8 cellular contexts compared by ENCODE assay signal in genomic region chr19:860481-861098, GRCh38. TPM values are rescaled to one million over a fixed set of nuclear protein-coding genes. Genes with fewer than 3 reads are reported as not detected.
A peak's percentile ranks its signal among the peaks of the same experiment; 100 is the strongest.
DNase-seq lines count a peak whose midpoint lies in the region; ATAC-seq and TF ChIP-seq lines count a peak whose summit lies in the region.

No MANE protein-coding gene starts in this region.

- no peaks in the 10 kb centered on the region for H3K9me1 ChIP-seq in IMR-90 (ENCODE audit: insufficient read depth, low read length)

- no peak overlapping the region for H3K18ac ChIP-seq in IMR-90 (ENCODE audit: low read depth, low read length)

- intact Hi-C loops in IMR-90 (cut with micrococcal nuclease): loop anchor here (10.0 kb wide), 1 partner anchor 196 kb away; the partner anchor contains the start of gene RNF126

- 7% methylated on average over 56 of the region's 76 CpGs; no CpG with 5 or more reads in 1 of the 2 experiments for WGBS in IMR-90 (ENCODE audit: extremely low coverage in 2 of 2, insufficient read length in 1 of 2), 2 experiments

- H3K9ac ChIP-seq in IMR-90 (ENCODE audit: low read depth, low read length): no peak overlapping the region

- peak; percentile 82 for ATAC-seq in IMR-90 (ENCODE audit: low read depth)
- ATAC-seq in left lobe of liver: peak; percentile 41
- no peak for ATAC-seq in GM18907 (IDR thresholded peaks at IDR 0.05; ENCODE audit: unreplicated experiment)
- no peak for ATAC-seq in GM18511 (IDR thresholded peaks at IDR 0.05; ENCODE audit: unreplicated experiment)

- H3K56ac ChIP-seq in IMR-90 (ENCODE audit: extremely low read depth, insufficient read depth, low read length): no peak overlapping the region

- no peaks in the 10 kb centered on the region for H3K27me3 ChIP-seq in IMR-90 (ENCODE audit: control insufficient read depth, insufficient read depth, low read length)

- H3K79me1 ChIP-seq in IMR-90 (ENCODE audit: low read depth in 1 of 2, low read length in 2 of 2): no peaks in the 10 kb centered on the region

- H4K5ac ChIP-seq in IMR-90 (ENCODE audit: low read depth, low read length): no peak overlapping the region

- H4K91ac ChIP-seq in IMR-90 (ENCODE audit: insufficient read depth, low read depth, low read length): no peak overlapping the region

- POLR2A ChIA-PET in IMR-90 (lab: Charles Lee; ENCODE audit: unreplicated experiment): no interaction called here

- peak overlapping the region; percentile 89 for H2AFZ ChIP-seq in IMR-90 (replicated peaks; ENCODE audit: low read length, poor library complexity)

- no peaks in the 10 kb centered on the region for H3K36me3 ChIP-seq in IMR-90 (ENCODE audit: control insufficient read depth, insufficient read depth, low read length)

- H4K8ac ChIP-seq in IMR-90 (ENCODE audit: low read depth in 2 of 2, low read length in 2 of 2): no peak overlapping the region; a peak in 1 of 4 replicates

- dilution Hi-C loops in IMR-90 (cut with HindIII; ENCODE audit: low sequenced_read_pairs, unreplicated experiment): no loop called here

- no peak overlapping the region for H3K4ac ChIP-seq in IMR-90 (ENCODE audit: low read depth, low read length)

- no TSS peak for BruUV-seq in IMR-90 (replicated peaks; lab: Mats Ljungman, UMichigan)

- no peak overlapping the region for H3K27ac ChIP-seq in IMR-90 (ENCODE audit: insufficient read depth, low read length)

- H3K4me2 ChIP-seq in IMR-90 (ENCODE audit: low read depth, low read length): peak overlapping the region; percentile 56; the same call in 1 of the 2 replicates

- in situ Hi-C loops in IMR-90 (cut with MboI; ENCODE audit: low sequenced_read_pairs): no loop called here

- TF ChIP-seq RAD21 in IMR-90 (IDR thresholded peaks at IDR 0.05; ENCODE audit: low read length): no peak

- TF ChIP-seq CTCF in IMR-90 (conservative IDR thresholded peaks at IDR 0.05; ENCODE audit: low read depth, low read length) (peak; percentile 21; the same call in 1 of the 2 replicates), cardiac fibroblast (IDR thresholded peaks at IDR 0.05; ENCODE audit: low read depth, low read length) (no peak)

- no peak overlapping the region for H3K14ac ChIP-seq in IMR-90 (replicated peaks; ENCODE audit: low read depth, low read length)

- no peak overlapping the region for H2AK5ac ChIP-seq in IMR-90 (ENCODE audit: low read depth, low read length)

- no peak overlapping the region for H2BK15ac ChIP-seq in IMR-90 (ENCODE audit: low read depth, low read length)

- no peaks in the 10 kb centered on the region for H3K9me3 ChIP-seq in IMR-90 (ENCODE audit: control insufficient read depth, insufficient read depth, low read length)

- no peak overlapping the region for H2BK5ac ChIP-seq in IMR-90 (ENCODE audit: low read depth, low read length, poor library complexity, severe bottlenecking)

- CTCF ChIA-PET in IMR-90 (lab: Yijun Ruan, JAX): interaction anchor here (0.9 kb wide), 1 partner anchor 59 kb away, joined by 3 read pairs; no protein-coding TSS in a partner anchor

- H2BK20ac ChIP-seq in IMR-90 (ENCODE audit: low read depth, low read length): no peak overlapping the region

- H3K4me3 ChIP-seq in IMR-90 (ENCODE audit: insufficient read depth, low read depth, low read length) (peak overlapping the region; percentile 59), cardiac fibroblast (replicated peaks in 1 of 2; ENCODE audit: low read depth in 2 of 2, low read length in 2 of 2) (peak overlapping the region; percentile 26 to 39)

- H2AK9ac ChIP-seq in IMR-90 (replicated peaks; ENCODE audit: low read depth, low read length, poor library complexity): no peak overlapping the region

- no peak overlapping the region for H2BK120ac ChIP-seq in IMR-90 (ENCODE audit: low read depth, low read length)

- no peaks in the 10 kb centered on the region; the same call in 1 of the 2 replicates for H4K20me1 ChIP-seq in IMR-90 (ENCODE audit: insufficient read depth, low read length)

- H3K4me1 ChIP-seq in IMR-90 (ENCODE audit: control insufficient read depth, insufficient read depth, low read length): peaks cover 3% of the 10 kb centered on the region; the same call in 1 of the 2 replicates

- peak; percentile 14 for DNase-seq in DMS53 treated with DMSO at 0.1 percent for 48 hours (lab: John Stamatoyannopoulos, UW; ENCODE audit: unreplicated experiment)
- DNase-seq in IMR-90: peak; percentile 75
- DNase-seq in T-helper 9 cell: peak; percentile 50
- peak; percentile 49 to 79 for DNase-seq in cardiac fibroblast (ENCODE audit: low read depth in 2 of 2)
- no peak for DNase-seq in left lobe of liver (ENCODE audit: low spot score)
- DNase-seq in stimulated activated CD8-positive, alpha-beta memory T cell treated with anti-CD3 and anti-CD28 coated beads, Interleukin-12 subunit alpha, Interleukin-12 subunit beta, amount 100 ng/mL, for 4 hours (ENCODE audit: low read depth): peak; percentile 27

- no peak overlapping the region for H3K23ac ChIP-seq in IMR-90 (ENCODE audit: low read depth, low read length)

- TF ChIP-seq POLR2A in IMR-90 (IDR thresholded peaks at IDR 0.05; ENCODE audit: low read depth, low read length): no peak

TF ChIP-seq in IMR-90, 13 proteins besides CTCF, POLR2A, EP300 and RAD21:
- TF ChIP-seq RCOR1 (IDR thresholded peaks at IDR 0.05; ENCODE audit: insufficient replicate concordance, low read length) (no peak), RFX5 (IDR thresholded peaks at IDR 0.05; ENCODE audit: low read depth, low read length) (no peak), ELK1 (IDR thresholded peaks at IDR 0.05; ENCODE audit: borderline replicate concordance, low read depth, low read length) (no peak), CEBPB (IDR thresholded peaks at IDR 0.05; ENCODE audit: low read depth, low read length) (no peak), CHD1 (IDR thresholded peaks at IDR 0.05; ENCODE audit: low read depth, low read length) (no peak), USF2 (IDR thresholded peaks at IDR 0.05; ENCODE audit: low read depth, low read length) (no peak), MXI1 (IDR thresholded peaks at IDR 0.05; ENCODE audit: borderline replicate concordance, low read depth, low read length) (peak; percentile 39; the same call in 1 of the 2 replicates), NFE2L2 (IDR thresholded peaks at IDR 0.05; ENCODE audit: low read depth, low read length) (no peak), FOS (IDR thresholded peaks at IDR 0.05; ENCODE audit: low read depth, low read length) (no peak), BHLHE40 (IDR thresholded peaks at IDR 0.05; ENCODE audit: low read depth, low read length) (peak; percentile 26; the same call in 1 of the 2 replicates), MAFK (IDR thresholded peaks at IDR 0.05; ENCODE audit: low read depth, low read length) (no peak), SMC3 (IDR thresholded peaks at IDR 0.05; ENCODE audit: low read depth, low read length) (no peak), MAZ (IDR thresholded peaks at IDR 0.05; ENCODE audit: borderline replicate concordance, low read depth, low read length) (peak; percentile 33; the same call in 1 of the 2 replicates)

RNA-seq across cellular contexts. Expression of gene CFD, which starts 1.1 kb away (rescaled TPM):
- total RNA-seq in IMR-90 (2012; rRNA removed) (1.1 and 1.4 TPM in 2 replicates), left lobe of liver (6.1 TPM)
- polyA plus RNA-seq in IMR-90 (2012; rRNA removed): 2.8 and 3.8 TPM in 2 replicates
- polyA plus RNA-seq in IMR-90 (2012; cell fraction: cytosol; rRNA removed): 5.2 and 11.5 TPM in 2 replicates
- polyA plus RNA-seq in IMR-90 (2012; cell fraction: nucleus; rRNA removed; ENCODE audit: low replicate concordance): 1.6 and 5.5 TPM in 2 replicates

RNA-seq across cellular contexts. Expression of gene ELANE, which starts 8.5 kb away (rescaled TPM):
- total RNA-seq in IMR-90 (2012; rRNA removed): not detected in 2 replicates
- 0.24 and 0.27 TPM in 2 replicates for polyA plus RNA-seq in IMR-90 (2012; rRNA removed)
- 0.10 and 0.21 TPM in 2 replicates for polyA plus RNA-seq in IMR-90 (2012; cell fraction: cytosol; rRNA removed)
- 1.5 and 1.6 TPM in 2 replicates for polyA plus RNA-seq in IMR-90 (2012; cell fraction: nucleus; rRNA removed; ENCODE audit: low replicate concordance)
- total RNA-seq in left lobe of liver: 0.58 TPM

RNA-seq across cellular contexts. Expression of gene PRTN3, which starts 19.8 kb away (rescaled TPM):
- total RNA-seq in IMR-90 (2012; rRNA removed) (not detected in 2 replicates), left lobe of liver (0.23 TPM)
- not detected in 2 replicates for polyA plus RNA-seq in IMR-90 (2012; rRNA removed)
- not detected in 2 replicates for polyA plus RNA-seq in IMR-90 (2012; cell fraction: cytosol; rRNA removed)
- polyA plus RNA-seq in IMR-90 (2012; cell fraction: nucleus; rRNA removed; ENCODE audit: low replicate concordance): not detected in 2 replicates

RNA-seq across cellular contexts. Expression of gene MED16, which starts 32.4 kb away (rescaled TPM):
- total RNA-seq in IMR-90 (2012; rRNA removed) (8.1 and 15.3 TPM in 2 replicates), left lobe of liver (36.3 TPM)
- polyA plus RNA-seq in IMR-90 (2012; rRNA removed): 40.2 and 49.0 TPM in 2 replicates
- polyA plus RNA-seq in IMR-90 (2012; cell fraction: cytosol; rRNA removed): 38.6 and 59.2 TPM in 2 replicates
- 38.3 and 110 TPM in 2 replicates for polyA plus RNA-seq in IMR-90 (2012; cell fraction: nucleus; rRNA removed; ENCODE audit: low replicate concordance)

RNA-seq across cellular contexts. Expression of gene RNU6-9, which starts 32.7 kb away (rescaled TPM):
- total RNA-seq in IMR-90 (2012; rRNA removed) (not detected in 2 replicates), left lobe of liver (not detected)
- not detected in 2 replicates for polyA plus RNA-seq in IMR-90 (2012; rRNA removed)
- not detected in 2 replicates for polyA plus RNA-seq in IMR-90 (2012; cell fraction: cytosol; rRNA removed)
- polyA plus RNA-seq in IMR-90 (2012; cell fraction: nucleus; rRNA removed; ENCODE audit: low replicate concordance): not detected in 2 replicates

Comparison
In these comparisons a context has a peak if more than half of its experiments do, and no peak if none do; other contexts are left out.
1. ATAC-seq: peak in IMR-90 (single experiment) and left lobe of liver (single experiment); none in GM18907 (single experiment) and GM18511 (single experiment).